In the genomic region with DNA sequence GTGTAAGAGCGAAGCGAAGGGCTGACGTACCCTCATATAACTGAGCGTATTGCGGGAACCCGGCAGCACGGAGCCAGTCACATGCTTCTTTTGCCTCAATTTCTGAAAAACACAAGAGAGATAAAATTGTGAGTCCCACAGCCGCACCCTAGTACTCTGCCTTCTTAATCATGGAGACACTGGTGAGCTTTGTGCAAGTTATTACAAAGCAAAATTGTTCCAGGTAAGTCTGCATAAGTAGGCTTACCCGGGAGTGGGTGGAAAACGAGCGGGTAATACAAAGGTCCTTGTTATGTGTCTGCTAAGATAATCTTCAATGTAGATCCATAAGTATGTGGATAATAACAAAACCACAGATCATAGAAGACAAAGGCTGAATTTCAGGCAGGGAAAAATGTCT, we compare ENCODE assay signal across 23 cellular contexts.
DNase-seq lines count a peak whose midpoint lies in the region; ATAC-seq, FAIRE-seq and TF ChIP-seq lines count a peak whose summit lies in the region.
"Had no signal": no experiment of that assay in that cellular context is flagged by ENCODE, and none has a peak within 500 bp of the region (broad histone marks: within the 10 kb centered on the region; RNA-seq: fewer than 3 reads in every experiment).

No MANE protein-coding gene starts in this region.

- no peak overlapping the region; the same call in 1 of the 2 replicates for H3K9ac ChIP-seq in HepG2 (ENCODE audit: insufficient read depth, low read depth, low read length)
- peak overlapping the region; percentile 3 for H3K9ac ChIP-seq in trophoblast cell (ENCODE audit: low read length)

- in situ Hi-C loops in HepG2 (cut with HindIII; ENCODE audit: extremely low pct_ligation_motif_present, low pct_unique_long_range_greater_than_20kb) = no loop called here

- no peak overlapping the region for H2AK5ac ChIP-seq in trophoblast cell (ENCODE audit: low read length)

- no peak for FAIRE-seq in HepG2 (lab: Jason Lieb, UNC)
- FAIRE-seq: D721Med, GM12892, GM18507, K562 had no signal

- no peak overlapping the region for H2BK5ac ChIP-seq in trophoblast cell (ENCODE audit: low read depth, low read length, poor library complexity)

- no peak overlapping the region for H4K91ac ChIP-seq in trophoblast cell (ENCODE audit: low read depth, low read length)

- TF ChIP-seq POLR2A in HepG2 (IDR thresholded peaks at IDR 0.05; ENCODE audit: insufficient read depth in 1 of 2, low read depth in 2 of 2, low read length in 2 of 2) (no peak), right lobe of liver (IDR thresholded peaks at IDR 0.05) (no peak)

- no peak overlapping the region for H3K4me2 ChIP-seq in HepG2 (ENCODE audit: low read depth, low read length)
- no peak overlapping the region for H3K4me2 ChIP-seq in trophoblast cell (ENCODE audit: low read length)
- H3K4me2 ChIP-seq: GM23338 had no signal

- H3K27ac ChIP-seq in HepG2 (ENCODE audit: extremely low read length, insufficient read depth, low read length) (peak overlapping the region; percentile 85), right lobe of liver (no peak overlapping the region), trophoblast cell (ENCODE audit: low read depth, low read length) (no peak overlapping the region)

- no peak overlapping the region for H4K12ac ChIP-seq in trophoblast cell (ENCODE audit: low read depth, low read length)

- CTCF ChIA-PET in HepG2 (lab: Yijun Ruan, JAX; ENCODE audit: low intra/inter-chr PET ratio, low total read pairs) = no interaction called here

- H4K8ac ChIP-seq in trophoblast cell (ENCODE audit: low read depth, low read length) = no peak overlapping the region

- no peak overlapping the region for H3K23ac ChIP-seq in trophoblast cell (ENCODE audit: low read length)

- no peak overlapping the region for H3K18ac ChIP-seq in trophoblast cell (ENCODE audit: low read length)

- POLR2A ChIA-PET in HepG2 (lab: Yijun Ruan, JAX) = interaction anchor here (0.8 to 2.0 kb wide), 5 partner anchors 33 to 93 kb away, joined by 3 to 10 read pairs (median 4); no protein-coding TSS in a partner anchor

- no peak overlapping the region for H2BK12ac ChIP-seq in trophoblast cell (ENCODE audit: low read length)

- BruUV-seq in HepG2 (replicated peaks; lab: Mats Ljungman, UMichigan) = no TSS peak

- DNase-seq in HepG2 (ENCODE audit: low spot score) (peak; percentile 41), right lobe of liver (no peak), epithelial cell of esophagus (ENCODE audit: low read depth) (peak; percentile 30), trophoblast cell (peak in 1 of 2 donors; percentile 37), COR-L47 (lab: John Stamatoyannopoulos, UW) (no peak), KG1 (lab: John Stamatoyannopoulos, UW) (no peak), NCI-H748 (lab: John Stamatoyannopoulos, UW; ENCODE audit: unreplicated experiment) (no peak)
- DNase-seq: CD4-positive, alpha-beta T cell; MV-4-11; NCI-H1417; NCI-H187 treated with DMSO at 0.1 percent for 48 hours; NCI-H2227 treated with DMSO at 0.1 percent for 48 hours; NCI-H510A treated with DMSO at 0.1 percent for 48 hours; NCI-H82; OCI-M1; SHP77 had no signal

- ATAC-seq in HepG2 (no peak), right lobe of liver (no peak), HG03280 (IDR thresholded peaks at IDR 0.05; ENCODE audit: unreplicated experiment) (no peak)
- ATAC-seq: GM23338, HCT116, K562 had no signal

- TF ChIP-seq CTCF in HepG2 (CRISPR knock-in tag; IDR thresholded peaks at IDR 0.05) (no peak), right lobe of liver (IDR thresholded peaks at IDR 0.05) (no peak), epithelial cell of esophagus (IDR thresholded peaks at IDR 0.05; ENCODE audit: insufficient read depth, low read depth, low read length, missing control alignments) (no peak)

- H3K14ac ChIP-seq in trophoblast cell (ENCODE audit: low read length) = no peak overlapping the region

- no peak overlapping the region for H2AFZ ChIP-seq in HepG2 (ENCODE audit: low read length)
- H2AFZ ChIP-seq in trophoblast cell (ENCODE audit: insufficient read depth, low read length, poor library complexity) = no peak overlapping the region
- H2AFZ ChIP-seq: GM23338 had no signal

- H3K4me1 ChIP-seq in HepG2 (ENCODE audit: insufficient read depth, low read length) (peaks cover 71% of the 10 kb centered on the region), right lobe of liver (peaks cover 2 to 36% (median 15%) of the 10 kb centered on the region in 4 donors), trophoblast cell (ENCODE audit: control insufficient read depth in 1 of 2, insufficient read depth in 2 of 2, low read length in 2 of 2) (no peaks in the 10 kb centered on the region)

- TF ChIP-seq EP300 in HepG2 (IDR thresholded peaks at IDR 0.05; ENCODE audit: low read depth in 2 of 2, low read length in 2 of 2) (no peak), HepG2 (CRISPR knock-in tag; IDR thresholded peaks at IDR 0.05; ENCODE audit: borderline replicate concordance) (no peak)

- H3K4me3 ChIP-seq in HepG2 (replicated peaks in 1 of 3; ENCODE audit: insufficient read depth in 1 of 3, low read depth in 2 of 3, low read length in 3 of 3) = no peak overlapping the region
- no peak overlapping the region for H3K4me3 ChIP-seq in right lobe of liver
- H3K4me3 ChIP-seq in epithelial cell of esophagus (ENCODE audit: low read length) = no peak overlapping the region
- H3K4me3 ChIP-seq in trophoblast cell (ENCODE audit: low read depth, low read length) = no peak overlapping the region
- H3K4me3 ChIP-seq: GM23338, K562 had no signal

- intact Hi-C loops in HepG2 (cut with micrococcal nuclease; ENCODE audit: unreplicated experiment) (loop anchor here (5.0 kb wide), 1 partner anchor 40 kb away; no protein-coding TSS in a partner anchor), right lobe of liver (cut with DNase I) (no loop called here)

- no peaks in the 10 kb centered on the region for H3K79me2 ChIP-seq in HepG2 (ENCODE audit: insufficient read depth, low read length)
- H3K79me2 ChIP-seq in trophoblast cell (ENCODE audit: control insufficient read depth, insufficient read depth, low read length, poor library complexity) = no peaks in the 10 kb centered on the region

- 75% methylated on average over 11 of the region's 11 CpGs for WGBS in HepG2 (ENCODE audit: low lambda C conversion rate)
- 94% methylated on average over 11 of the region's 11 CpGs for WGBS in right lobe of liver (ENCODE audit: insufficient coverage, low coverage, low lambda C conversion rate, missing lambda C conversion rate)
- WGBS in trophoblast cell (ENCODE audit: extremely low coverage, insufficient coverage, insufficient read length) = no CpG with 5 or more reads among the region's 11 CpGs

- H3K36me3 ChIP-seq in HepG2 (replicated peaks in 1 of 2; ENCODE audit: control insufficient read depth in 1 of 2, insufficient read depth in 2 of 2, low read length in 2 of 2) = peaks cover 6 to 28% of the 10 kb centered on the region in 2 experiments
- H3K36me3 ChIP-seq in right lobe of liver = peaks cover 0 to 4% (median 1%) of the 10 kb centered on the region in 4 donors
- H3K36me3 ChIP-seq in trophoblast cell (ENCODE audit: control insufficient read depth in 1 of 2, insufficient read depth in 2 of 2, low read length in 2 of 2) = peaks cover 0 to 2% of the 10 kb centered on the region in 2 experiments

- TF ChIP-seq RAD21 in HepG2 (CRISPR knock-in tag; IDR thresholded peaks at IDR 0.05) = no peak

- H2BK120ac ChIP-seq in trophoblast cell (ENCODE audit: insufficient read depth, low read length, poor library complexity) = no peak overlapping the region

- H3K4ac ChIP-seq in trophoblast cell (ENCODE audit: low read depth, low read length) = no peak overlapping the region

- H4K20me1 ChIP-seq in HepG2 (ENCODE audit: insufficient read depth, low read length) = no peaks in the 10 kb centered on the region

- H3K27me3 ChIP-seq in HepG2 (ENCODE audit: control insufficient read depth in 1 of 2, insufficient read depth in 2 of 2, low read length in 2 of 2) (no peaks in the 10 kb centered on the region), right lobe of liver (no peaks in the 10 kb centered on the region), trophoblast cell (ENCODE audit: insufficient read depth, low read length) (no peaks in the 10 kb centered on the region)

- no peaks in the 10 kb centered on the region for H3K79me1 ChIP-seq in trophoblast cell (ENCODE audit: low read length)

- peaks cover 8% of the 10 kb centered on the region for H3K9me3 ChIP-seq in HepG2 (ENCODE audit: low read length)
- H3K9me3 ChIP-seq in right lobe of liver = no peaks in the 10 kb centered on the region
- no peaks in the 10 kb centered on the region for H3K9me3 ChIP-seq in trophoblast cell (ENCODE audit: insufficient read depth, low read depth, low read length)

TF ChIP-seq in HepG2, 621 proteins besides CTCF, POLR2A, EP300 and RAD21:
- no peak for TF ChIP-seq ZNF572 (CRISPR knock-in tag; IDR thresholded peaks at IDR 0.05)
- peak; percentile 60 for TF ChIP-seq RBM22 (optimal IDR thresholded peaks at IDR 0.05; ENCODE audit: low read length)

Comparison
In these comparisons a context has a peak if more than half of its experiments do, and no peak if none do; other contexts are left out.
1. DNase-seq: peak in HepG2 (single experiment) and epithelial cell of esophagus (single experiment); none in right lobe of liver (0 of 3), COR-L47 (single experiment), KG1 (single experiment) and NCI-H748 (single experiment).